8 cellular contexts compared by ENCODE assay signal in genomic region chr5:175728885-175729828, GRCh38.
DNase-seq lines count a peak whose midpoint lies in the region; ATAC-seq, FAIRE-seq and TF ChIP-seq lines count a peak whose summit lies in the region.

No MANE protein-coding gene starts in this region.

- peak; percentile 10 for ATAC-seq in HG02642 (IDR thresholded peaks at IDR 0.05; ENCODE audit: poor library complexity, unreplicated experiment)
- ATAC-seq in K562 = peak; percentile 62
- ATAC-seq in mucosa of descending colon = no peak

- H4K20me1 ChIP-seq in K562 (replicated peaks; ENCODE audit: control insufficient read depth, insufficient read depth, low read length) (peaks cover 4% of the 10 kb centered on the region; the same call in 1 of the 2 replicates), OCI-LY7 (ENCODE audit: insufficient read depth, low read length) (no peaks in the 10 kb centered on the region)

- H3K79me2 ChIP-seq in K562 (ENCODE audit: control insufficient read depth, insufficient read depth, low read length) (no peaks in the 10 kb centered on the region), OCI-LY7 (ENCODE audit: insufficient read depth, low read depth, low read length) (no peaks in the 10 kb centered on the region)

- no peak overlapping the region for H3K4me2 ChIP-seq in K562 (ENCODE audit: insufficient read depth, low read length)
- no peak overlapping the region for H3K4me2 ChIP-seq in OCI-LY7 (ENCODE audit: low read length)

- no peak for FAIRE-seq in K562 (lab: Jason Lieb, UNC)

- POLR2A ChIA-PET in K562 (lab: Yijun Ruan, JAX) (interaction anchor here (0.7 kb wide), 1 partner anchor 396 kb away, joined by 3 read pairs; no protein-coding TSS in a partner anchor), OCI-LY7 (lab: Charles Lee) (no interaction called here)

- BruUV-seq in K562 (replicated peaks; lab: Mats Ljungman, UMichigan) = no TSS peak
- no TSS peak for BruUV-seq in OCI-LY7 (replicated peaks; lab: Mats Ljungman, UMichigan)

- H3K9me1 ChIP-seq in K562 (ENCODE audit: control insufficient read depth, insufficient read depth, low read length) = no peaks in the 10 kb centered on the region

- H3K9me2 ChIP-seq in OCI-LY7 (ENCODE audit: insufficient read depth, low read length) = no peaks in the 10 kb centered on the region

- no peak for TF ChIP-seq EP300 in K562 (IDR thresholded peaks at IDR 0.05; ENCODE audit: low read length)

- no peak for TF ChIP-seq POLR2A in K562 (conservative IDR thresholded peaks at IDR 0.05)

- H3K4me1 ChIP-seq in K562 (replicated peaks in 1 of 2; ENCODE audit: control insufficient read depth in 2 of 2, insufficient read depth in 2 of 2, low read length in 2 of 2) (peaks cover 0 to 7% of the 10 kb centered on the region in 2 experiments; a peak in 2 of 5 replicates), mucosa of descending colon (ENCODE audit: low read depth) (no peaks in the 10 kb centered on the region), OCI-LY7 (ENCODE audit: insufficient read depth, low read length, poor library complexity, severe bottlenecking) (no peaks in the 10 kb centered on the region)

- H3K27ac ChIP-seq in K562 (ENCODE audit: extremely low read depth, low read depth, low read length) (no peak overlapping the region), OCI-LY7 (ENCODE audit: low read depth, low read length, poor library complexity, severe bottlenecking) (no peak overlapping the region)

- peak; percentile 85 for DNase-seq in DMS53 (lab: John Stamatoyannopoulos, UW)
- DNase-seq in K562 (ENCODE audit: extremely low read depth in 1 of 4, low spot score in 3 of 4) = peak; percentile 13 to 25 (median 19)
- DNase-seq in kidney epithelial cell (ENCODE audit: low read depth) = no peak
- DNase-seq in mucosa of descending colon = no peak
- DNase-seq in GM19238 (ENCODE audit: insufficient read length, low spot score) = no peak
- DNase-seq in CD1c-positive myeloid dendritic cell (ENCODE audit: extremely low spot score) = no peak
- no peak for DNase-seq in OCI-LY7 (ENCODE audit: low spot score)

- H3K9me3 ChIP-seq in K562 (replicated peaks; ENCODE audit: control insufficient read depth, insufficient read depth, low read depth, low read length) (no peaks in the 10 kb centered on the region), mucosa of descending colon (no peaks in the 10 kb centered on the region), OCI-LY7 (ENCODE audit: low read length) (no peaks in the 10 kb centered on the region)

- in situ Hi-C loops in K562 (cut with MboI) = loop anchor here (25.0 kb wide), 2 partner anchors 858 to 1383 kb away; no protein-coding TSS in a partner anchor

- CTCF ChIA-PET in K562 (lab: Yijun Ruan, JAX; ENCODE audit: low intra/inter-chr PET ratio) = interaction anchor here (1.0 to 2.1 kb wide), 3 partner anchors 10 to 890 kb away, joined by 4 to 18 read pairs (median 5); no protein-coding TSS in a partner anchor
- CTCF ChIA-PET in OCI-LY7 (lab: Charles Lee; ENCODE audit: unreplicated experiment) = no interaction called here

- TF ChIP-seq CTCF in K562 (IDR thresholded peaks at IDR 0.05 in 2 of 3, conservative IDR thresholded peaks at IDR 0.05 in 1 of 3; ENCODE audit: insufficient read depth in 2 of 3, low read depth in 1 of 3, low read length in 3 of 3) (peak in 2 of 3 experiments; percentile 10 to 13; a peak in 2 of 6 replicates), kidney epithelial cell (IDR thresholded peaks at IDR 0.05; ENCODE audit: insufficient read depth, low read length, poor library complexity, severe bottlenecking) (peak; percentile 18), mucosa of descending colon (IDR thresholded peaks at IDR 0.05) (no peak), OCI-LY7 (conservative IDR thresholded peaks at IDR 0.05; ENCODE audit: low read length) (no peak)

- H3K27me3 ChIP-seq in K562 (ENCODE audit: control insufficient read depth in 2 of 2, insufficient read depth in 2 of 2, low read length in 2 of 2) (peaks cover 0 to 29% of the 10 kb centered on the region in 2 experiments; a peak in 2 of 5 replicates), kidney epithelial cell (ENCODE audit: control insufficient read depth, insufficient read depth, low read length) (peaks cover 4% of the 10 kb centered on the region)

- 8% methylated on average over 27 of the region's 33 CpGs for WGBS in K562 (ENCODE audit: insufficient coverage, low coverage, missing lambda C conversion rate)

- peak overlapping the region in 1 of 2 experiments; percentile 58; a peak in 2 of 4 replicates for H3K9ac ChIP-seq in K562 (ENCODE audit: insufficient read depth in 1 of 2, low read depth in 2 of 2, low read length in 2 of 2)

- intact Hi-C loops in K562 (cut with micrococcal nuclease) = loop anchor here (5.0 kb wide), 1 partner anchor 143 kb away; the partner anchor contains the start of gene CPLX2
- intact Hi-C loops in mucosa of descending colon (cut with DNase I, micrococcal nuclease) = no loop called here
- intact Hi-C loops in OCI-LY7 (cut with micrococcal nuclease; ENCODE audit: unreplicated experiment) = loop anchor here (10.0 kb wide), 1 partner anchor 846 kb away; no protein-coding TSS in a partner anchor

- H3K36me3 ChIP-seq in K562 (ENCODE audit: control insufficient read depth, insufficient read depth, low read length) (no peaks in the 10 kb centered on the region), kidney epithelial cell (ENCODE audit: control insufficient read depth, insufficient read depth, low read length) (no peaks in the 10 kb centered on the region), mucosa of descending colon (ENCODE audit: low read depth) (no peaks in the 10 kb centered on the region), OCI-LY7 (ENCODE audit: insufficient read depth, low read length) (no peaks in the 10 kb centered on the region)

- H3K4me3 ChIP-seq in K562 (no peak overlapping the region), kidney epithelial cell (ENCODE audit: low read depth, low read length) (no peak overlapping the region), mucosa of descending colon (no peak overlapping the region), OCI-LY7 (ENCODE audit: low read depth, low read length, poor library complexity, severe bottlenecking) (no peak overlapping the region)

- no peak overlapping the region for H2AFZ ChIP-seq in K562 (ENCODE audit: low read depth, low read length)
- H2AFZ ChIP-seq in OCI-LY7 (ENCODE audit: low read length) = no peak overlapping the region

- no peak for TF ChIP-seq RAD21 in K562 (CRISPR knock-in tag; conservative IDR thresholded peaks at IDR 0.05 in 1 of 2, IDR thresholded peaks at IDR 0.05 in 1 of 2)

TF ChIP-seq in K562, 482 proteins besides CTCF, POLR2A, EP300 and RAD21:
- no peak for TF ChIP-seq XRCC3 (IDR thresholded peaks at IDR 0.05)
- TF ChIP-seq CBX5 (IDR thresholded peaks at IDR 0.05; ENCODE audit: borderline replicate concordance, low read depth) = no peak
- TF ChIP-seq PATZ1 (CRISPR knock-in tag; IDR thresholded peaks at IDR 0.05; ENCODE audit: borderline replicate concordance) = no peak
- no peak for TF ChIP-seq FOXA1 (IDR thresholded peaks at IDR 0.05; ENCODE audit: borderline replicate concordance)
- no peak for TF ChIP-seq HDAC2 (IDR thresholded peaks at IDR 0.05)
- no peak for TF ChIP-seq ATF3 (IDR thresholded peaks at IDR 0.05)
- no peak for TF ChIP-seq ATF3 (CRISPR knock-in tag; conservative IDR thresholded peaks at IDR 0.05)
- no peak for TF ChIP-seq GATA2 (CRISPR knock-in tag; IDR thresholded peaks at IDR 0.05)

Comparison
In these comparisons a context has a peak if more than half of its experiments do, and no peak if none do; other contexts are left out.
1. DNase-seq: peak in DMS53 (single experiment) and K562 (4 of 4); none in kidney epithelial cell (single experiment), mucosa of descending colon (0 of 3), GM19238 (single experiment), CD1c-positive myeloid dendritic cell (single experiment) and OCI-LY7 (single experiment).
2. CTCF ChIP-seq: peak in K562 (2 of 3) and kidney epithelial cell (single experiment); none in mucosa of descending colon (single experiment) and OCI-LY7 (single experiment).
3. intact Hi-C loops: an anchor here in K562 (5.0 kb wide) and OCI-LY7 (10.0 kb wide); none called in mucosa of descending colon.